Comparison of ENCODE assay signal across 2 cellular contexts in the genomic region with DNA sequence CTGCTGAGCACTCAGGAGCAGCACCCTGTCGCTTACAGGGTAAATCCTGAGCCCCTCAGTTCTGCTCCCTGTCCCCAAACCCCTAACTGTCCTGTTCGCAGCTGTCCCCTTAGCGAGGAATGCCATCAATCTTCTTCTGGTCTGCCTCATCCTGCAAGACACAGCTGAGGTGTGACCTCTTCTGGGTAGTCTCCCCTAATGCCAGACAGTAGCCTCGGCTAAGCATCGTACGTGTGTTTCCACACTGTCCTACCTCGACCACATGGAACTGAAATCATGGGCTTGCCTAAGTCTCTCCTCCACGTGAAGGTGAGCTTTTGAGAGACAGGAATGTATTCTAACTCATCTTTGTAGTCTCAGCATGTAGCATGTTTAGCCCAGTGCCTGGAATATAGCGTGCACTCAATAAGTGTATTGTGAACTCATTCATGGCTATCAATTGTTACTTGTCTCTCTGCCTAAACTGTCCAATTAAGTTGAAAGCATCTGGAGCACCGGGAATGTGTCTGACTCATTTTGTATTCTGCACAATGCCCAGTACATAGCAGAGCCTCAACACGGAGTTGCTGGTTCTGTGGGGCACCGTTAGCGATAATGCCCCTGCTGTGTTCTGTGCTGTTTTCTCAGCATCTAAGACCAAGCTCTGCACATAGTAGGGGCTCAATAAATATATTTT.
TF ChIP-seq lines count a peak whose summit lies in the region.

No MANE protein-coding gene starts in this region.

TF ChIP-seq in H1, 55 proteins besides CTCF, POLR2A, EP300 and RAD21:
- TF ChIP-seq, protein P1, sequence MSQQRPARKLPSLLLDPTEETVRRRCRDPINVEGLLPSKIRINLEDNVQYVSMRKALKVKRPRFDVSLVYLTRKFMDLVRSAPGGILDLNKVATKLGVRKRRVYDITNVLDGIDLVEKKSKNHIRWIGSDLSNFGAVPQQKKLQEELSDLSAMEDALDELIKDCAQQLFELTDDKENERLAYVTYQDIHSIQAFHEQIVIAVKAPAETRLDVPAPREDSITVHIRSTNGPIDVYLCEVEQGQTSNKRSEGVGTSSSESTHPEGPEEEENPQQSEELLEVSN (IDR thresholded peaks at IDR 0.05), result no peak
- TF ChIP-seq JUND (IDR thresholded peaks at IDR 0.05; ENCODE audit: low read length) (no peak), ZNF274 (IDR thresholded peaks at IDR 0.05; ENCODE audit: borderline replicate concordance, extremely low read depth, low read length) (no peak)

TF ChIP-seq in neural cell, 6 proteins besides CTCF, POLR2A, EP300 and RAD21:
- TF ChIP-seq, protein P2, sequence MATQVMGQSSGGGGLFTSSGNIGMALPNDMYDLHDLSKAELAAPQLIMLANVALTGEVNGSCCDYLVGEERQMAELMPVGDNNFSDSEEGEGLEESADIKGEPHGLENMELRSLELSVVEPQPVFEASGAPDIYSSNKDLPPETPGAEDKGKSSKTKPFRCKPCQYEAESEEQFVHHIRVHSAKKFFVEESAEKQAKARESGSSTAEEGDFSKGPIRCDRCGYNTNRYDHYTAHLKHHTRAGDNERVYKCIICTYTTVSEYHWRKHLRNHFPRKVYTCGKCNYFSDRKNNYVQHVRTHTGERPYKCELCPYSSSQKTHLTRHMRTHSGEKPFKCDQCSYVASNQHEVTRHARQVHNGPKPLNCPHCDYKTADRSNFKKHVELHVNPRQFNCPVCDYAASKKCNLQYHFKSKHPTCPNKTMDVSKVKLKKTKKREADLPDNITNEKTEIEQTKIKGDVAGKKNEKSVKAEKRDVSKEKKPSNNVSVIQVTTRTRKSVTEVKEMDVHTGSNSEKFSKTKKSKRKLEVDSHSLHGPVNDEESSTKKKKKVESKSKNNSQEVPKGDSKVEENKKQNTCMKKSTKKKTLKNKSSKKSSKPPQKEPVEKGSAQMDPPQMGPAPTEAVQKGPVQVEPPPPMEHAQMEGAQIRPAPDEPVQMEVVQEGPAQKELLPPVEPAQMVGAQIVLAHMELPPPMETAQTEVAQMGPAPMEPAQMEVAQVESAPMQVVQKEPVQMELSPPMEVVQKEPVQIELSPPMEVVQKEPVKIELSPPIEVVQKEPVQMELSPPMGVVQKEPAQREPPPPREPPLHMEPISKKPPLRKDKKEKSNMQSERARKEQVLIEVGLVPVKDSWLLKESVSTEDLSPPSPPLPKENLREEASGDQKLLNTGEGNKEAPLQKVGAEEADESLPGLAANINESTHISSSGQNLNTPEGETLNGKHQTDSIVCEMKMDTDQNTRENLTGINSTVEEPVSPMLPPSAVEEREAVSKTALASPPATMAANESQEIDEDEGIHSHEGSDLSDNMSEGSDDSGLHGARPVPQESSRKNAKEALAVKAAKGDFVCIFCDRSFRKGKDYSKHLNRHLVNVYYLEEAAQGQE (IDR thresholded peaks at IDR 0.05; ENCODE audit: borderline replicate concordance), result peak; percentile 50
- TF ChIP-seq EZH2 (IDR thresholded peaks at IDR 0.05; ENCODE audit: borderline replicate concordance, insufficient read depth, low read length, poor library complexity, severe bottlenecking), result no peak
- TF ChIP-seq POLR2AphosphoS5 (IDR thresholded peaks at IDR 0.05), result peak; percentile 42
TF ChIP-seq in neural cell: peak in this region for 2.
